Comparison of ENCODE assay signal across 16 cellular contexts in genomic region chr13:110722971-110723370, GRCh38. TPM values are rescaled to one million over a fixed set of nuclear protein-coding genes. Genes with fewer than 3 reads are reported as not detected.
A peak's percentile ranks its signal among the peaks of the same experiment; 100 is the strongest.
DNase-seq lines count a peak whose midpoint lies in the region; ATAC-seq and TF ChIP-seq lines count a peak whose summit lies in the region.
"Had no signal": no experiment of that assay in that cellular context is flagged by ENCODE, and none has a peak within 500 bp of the region (broad histone marks: within the 10 kb centered on the region; RNA-seq: fewer than 3 reads in every experiment).

No MANE protein-coding gene starts in this region.

- 61% methylated on average over 5 of the region's 5 CpGs for WGBS in right cardiac atrium
- 41 to 61% methylated on average over 5 of the region's 5 CpGs for whole genome bisulfite sequencing in body of pancreas, 2 donors

- peaks cover 17% of the 10 kb centered on the region for H3K4me1 Mint-ChIP-seq in chondrocyte (ENCODE audit: low read depth)
- peaks cover 24% of the 10 kb centered on the region for H3K4me1 Mint-ChIP-seq in memory B cell
- H3K4me1 Mint-ChIP-seq in stimulated activated naive B cell treated with anti-CD40 and anti-IgM and Interleukin-4, amounts not matched to agents 10 μg/mL and 1 μg/mL and 100 μg/mL, for 72 hours: peaks cover 8 to 20% of the 10 kb centered on the region in 2 donors

- H3K36me3 Mint-ChIP-seq in chondrocyte (ENCODE audit: low read depth) (peaks cover 8% of the 10 kb centered on the region), memory B cell (peaks cover 8% of the 10 kb centered on the region)
- H3K36me3 Mint-ChIP-seq in stimulated activated naive B cell treated with anti-CD40 and anti-IgM and Interleukin-4, amounts not matched to agents 10 μg/mL and 1 μg/mL and 100 μg/mL, for 72 hours: peaks cover 10 to 13% of the 10 kb centered on the region in 2 donors
- H3K36me3 Mint-ChIP-seq: IgD-negative memory B cell had no signal

- H3K27me3 Mint-ChIP-seq in chondrocyte (ENCODE audit: low read depth) (no peaks in the 10 kb centered on the region), memory B cell (no peaks in the 10 kb centered on the region)
- H3K27me3 Mint-ChIP-seq in stimulated activated naive B cell treated with anti-CD40 and anti-IgM and Interleukin-4, amounts not matched to agents 10 μg/mL and 1 μg/mL and 100 μg/mL, for 72 hours: no peaks in the 10 kb centered on the region
- H3K27me3 Mint-ChIP-seq: CD4-positive, alpha-beta memory T cell; IgD-negative memory B cell had no signal

- peak overlapping the region; percentile 36 for H3K27ac Mint-ChIP-seq in chondrocyte (ENCODE audit: unreplicated experiment)
- peak overlapping the region; percentile 50 for H3K27ac Mint-ChIP-seq in memory B cell
- peak overlapping the region; percentile 56 for H3K27ac Mint-ChIP-seq in stimulated activated naive B cell treated with anti-CD40 and anti-IgM and Interleukin-4, amounts not matched to agents 10 μg/mL and 1 μg/mL and 100 μg/mL, for 72 hours
- H3K27ac Mint-ChIP-seq: IgD-negative memory B cell had no signal

- H3K27me3 ChIP-seq in cardiac muscle cell (no peaks in the 10 kb centered on the region), right cardiac atrium (ENCODE audit: control insufficient read depth, insufficient read depth) (no peaks in the 10 kb centered on the region), body of pancreas (no peaks in the 10 kb centered on the region)

- no peak overlapping the region for H3K4me3 Mint-ChIP-seq in chondrocyte (ENCODE audit: unreplicated experiment)
- H3K4me3 Mint-ChIP-seq in memory B cell: no peak overlapping the region
- no peak overlapping the region for H3K4me3 Mint-ChIP-seq in stimulated activated naive B cell treated with anti-CD40 and anti-IgM and Interleukin-4, amounts not matched to agents 10 μg/mL and 1 μg/mL and 100 μg/mL, for 72 hours
- H3K4me3 Mint-ChIP-seq: CD4-positive, alpha-beta memory T cell; HFFc6; IgD-negative memory B cell had no signal

- intact Hi-C loops in right cardiac atrium (cut with DNase I): no loop called here
- intact Hi-C loops in body of pancreas (cut with DNase I): no loop called here

- H3K36me3 ChIP-seq in cardiac muscle cell (peaks cover 8% of the 10 kb centered on the region), body of pancreas (replicated peaks in 1 of 2; ENCODE audit: insufficient read depth in 1 of 2, low read depth in 2 of 2) (peaks cover 6 to 7% of the 10 kb centered on the region in 2 donors)

- no peak for TF ChIP-seq POLR2A in body of pancreas (IDR thresholded peaks at IDR 0.05)

- no peaks in the 10 kb centered on the region for H3K4me1 ChIP-seq in cardiac muscle cell (ENCODE audit: low read depth)
- H3K4me1 ChIP-seq in right cardiac atrium (ENCODE audit: control insufficient read depth, insufficient read depth, low read length): no peaks in the 10 kb centered on the region
- H3K4me1 ChIP-seq in body of pancreas: peaks cover 8% of the 10 kb centered on the region

- H3K9me3 Mint-ChIP-seq in chondrocyte (ENCODE audit: low read depth) (no peaks in the 10 kb centered on the region), memory B cell (no peaks in the 10 kb centered on the region)
- H3K9me3 Mint-ChIP-seq in stimulated activated naive B cell treated with anti-CD40 and anti-IgM and Interleukin-4, amounts not matched to agents 10 μg/mL and 1 μg/mL and 100 μg/mL, for 72 hours: no peaks in the 10 kb centered on the region
- H3K9me3 Mint-ChIP-seq: HFFc6, IgD-negative memory B cell had no signal

- no peaks in the 10 kb centered on the region for H3K9me3 ChIP-seq in cardiac muscle cell (ENCODE audit: low read depth)
- no peaks in the 10 kb centered on the region for H3K9me3 ChIP-seq in right cardiac atrium (ENCODE audit: control insufficient read depth, low read length)
- H3K9me3 ChIP-seq in body of pancreas: no peaks in the 10 kb centered on the region

- H3K27ac ChIP-seq in cardiac muscle cell (peak overlapping the region; percentile 6), right cardiac atrium (ENCODE audit: low read length) (no peak overlapping the region), body of pancreas (no peak overlapping the region)

- ATAC-seq in right cardiac atrium (no peak), memory B cell (ENCODE audit: low read depth) (no peak), GM18873 (IDR thresholded peaks at IDR 0.05; ENCODE audit: low FRiP score, unreplicated experiment) (no peak), body of pancreas (no peak)
- ATAC-seq in stimulated activated naive B cell treated with anti-CD40 and anti-IgM and Interleukin-4, amounts not matched to agents 10 μg/mL and 1 μg/mL and 100 μg/mL, for 72 hours (replicated peaks): no peak
- ATAC-seq: GM12878 had no signal

- DNase-seq in cardiac muscle cell (ENCODE audit: low read depth in 1 of 2, low spot score in 1 of 2) (no peak), right cardiac atrium (no peak), chondrocyte (ENCODE audit: low spot score) (no peak), memory B cell (ENCODE audit: low spot score in 2 of 2) (no peak), body of pancreas (no peak), DMS153 (lab: John Stamatoyannopoulos, UW) (no peak)
- DNase-seq in stimulated activated naive B cell treated with anti-CD40 and anti-IgM and Interleukin-4, amounts not matched to agents 10 μg/mL and 1 μg/mL and 100 μg/mL, for 72 hours: no peak
- DNase-seq: ACHN; C1 segment of cervical spinal cord; CD4-positive, alpha-beta memory T cell; COR-L47; HCEC 1CT; HFFc6 had no signal

- TF ChIP-seq CTCF in cardiac muscle cell (IDR thresholded peaks at IDR 0.05; ENCODE audit: low read depth, low read length) (no peak), chondrocyte (IDR thresholded peaks at IDR 0.05) (no peak), body of pancreas (IDR thresholded peaks at IDR 0.05) (no peak)

- no peak overlapping the region for H3K4me3 ChIP-seq in cardiac muscle cell
- H3K4me3 ChIP-seq in right cardiac atrium (ENCODE audit: low read length): no peak overlapping the region
- no peak overlapping the region for H3K4me3 ChIP-seq in body of pancreas
- H3K4me3 ChIP-seq: GM12878 had no signal

RNA-seq across cellular contexts. Expression of gene ING1, which starts 9.5 kb away (rescaled TPM):
- total RNA-seq in cardiac muscle cell (24.2 and 28.6 TPM in 2 replicates), right cardiac atrium (1 to 10 TPM; 6.2 to 8.7 (median 7.7) TPM), chondrocyte (11.7 to 14.3 TPM (median 13.4 TPM) in 3 replicates), body of pancreas (1 to 10 TPM; 3.4 to 4.6 TPM)
- polyA plus RNA-seq in cardiac muscle cell (16.5 and 22.2 TPM in 2 replicates), right cardiac atrium (6.6 TPM)

RNA-seq across cellular contexts. Expression of gene CARS2, which starts 17.1 kb away (rescaled TPM):
- total RNA-seq in cardiac muscle cell (58.2 and 93.5 TPM in 2 replicates), right cardiac atrium (10 to 100 TPM; 36.5 to 50.2 (median 37.4) TPM), chondrocyte (50.7 to 60.2 TPM (median 57.9 TPM) in 3 replicates), body of pancreas (10 to 100 TPM; 30.1 to 43.5 TPM)
- polyA plus RNA-seq in cardiac muscle cell (61.7 and 94.6 TPM in 2 replicates), right cardiac atrium (51.0 TPM)
